1 cellular context compared by ENCODE assay signal in genomic region chr17:79834575-79835469, GRCh38.
TF ChIP-seq lines count a peak whose summit lies in the region.

No MANE protein-coding gene starts in this region.

TF ChIP-seq in H1, 55 proteins besides CTCF, POLR2A, EP300 and RAD21:
- TF ChIP-seq POU5F1 (IDR thresholded peaks at IDR 0.05; ENCODE audit: low read depth, low read length) (no peak), CTBP2 (IDR thresholded peaks at IDR 0.05; ENCODE audit: borderline replicate concordance, insufficient read depth, insufficient read length, low read length) (peak; percentile 21), MAX (IDR thresholded peaks at IDR 0.05) (peak; percentile 73), ATF2 (IDR thresholded peaks at IDR 0.05; ENCODE audit: low read length) (0 out of 2 replicates have a peak, but pooled peaks have one; percentile 22), HDAC2 (IDR thresholded peaks at IDR 0.05; ENCODE audit: borderline replicate concordance in 1 of 2, low read depth in 2 of 2, low read length in 2 of 2) (no peak), MAFK (IDR thresholded peaks at IDR 0.05; ENCODE audit: low read depth, low read length) (no peak), TCF12 (IDR thresholded peaks at IDR 0.05; ENCODE audit: low read depth, low read length) (0 out of 2 replicates have a peak, but pooled peaks have one; percentile 34), TEAD4 (IDR thresholded peaks at IDR 0.05; ENCODE audit: low read depth, low read length) (no peak), SUZ12 (IDR thresholded peaks at IDR 0.05; ENCODE audit: low read length) (peak; percentile 44), RBBP5 (IDR thresholded peaks at IDR 0.05; ENCODE audit: borderline replicate concordance, low read depth, low read length) (no peak), SIN3A (conservative IDR thresholded peaks at IDR 0.05 in 1 of 2, IDR thresholded peaks at IDR 0.05 in 1 of 2; ENCODE audit: low read depth in 1 of 2, low read length in 2 of 2) (0 out of 4 replicates have a peak, but pooled peaks of 1 of the 2 experiments have one; percentile 5), GABPA (IDR thresholded peaks at IDR 0.05; ENCODE audit: borderline replicate concordance, insufficient read depth, low read length) (no peak), EZH2 (IDR thresholded peaks at IDR 0.05; ENCODE audit: low read depth, low read length, severe bottlenecking) (peak; percentile 4), EGR1 (IDR thresholded peaks at IDR 0.05; ENCODE audit: borderline replicate concordance, low read depth, low read length) (no peak), NANOG (IDR thresholded peaks at IDR 0.05; ENCODE audit: insufficient read depth, low read depth, low read length, poor library complexity, severe bottlenecking) (no peak), CREB1 (IDR thresholded peaks at IDR 0.05) (peak; percentile 51; the same call in 1 of the 2 replicates), PHF8 (conservative IDR thresholded peaks at IDR 0.05; ENCODE audit: low read depth, low read length) (no peak), TAF1 (IDR thresholded peaks at IDR 0.05; ENCODE audit: low read depth, low read length) (no peak; the same call in 1 of the 2 replicates), RNF2 (IDR thresholded peaks at IDR 0.05; ENCODE audit: borderline replicate concordance, low read depth, low read length, missing control alignments, poor library complexity, severe bottlenecking) (peak; percentile 40)
